Comparison of ENCODE assay signal across 10 cellular contexts in the genomic region with DNA sequence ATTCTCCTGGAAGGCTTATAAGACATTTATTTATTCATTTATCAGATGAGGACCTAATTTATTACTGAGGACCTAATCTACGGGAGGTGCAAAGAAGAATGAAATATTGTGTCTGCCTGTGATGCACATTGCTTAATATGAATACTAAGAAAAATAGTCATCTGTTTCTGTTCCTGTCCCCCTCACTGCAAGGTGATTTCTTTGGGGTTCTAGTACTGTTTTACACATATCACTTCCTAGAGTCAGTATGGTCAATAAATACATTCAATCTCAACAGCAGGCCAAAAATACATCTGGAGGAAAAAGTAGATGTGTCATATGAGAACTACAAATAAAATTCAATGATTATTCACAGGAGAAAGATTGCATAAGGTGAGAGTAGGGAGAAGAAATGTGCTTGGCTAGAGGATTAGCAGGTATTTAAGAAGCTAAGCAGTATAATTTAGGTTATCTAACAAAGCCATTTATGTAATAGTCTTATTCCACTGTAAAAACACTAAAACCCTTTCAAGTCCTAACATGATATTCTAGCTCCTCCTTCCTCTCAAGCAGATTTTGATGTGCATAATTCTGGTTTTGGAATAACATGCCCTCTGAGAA. TPM values are rescaled to one million over a fixed set of nuclear protein-coding genes. Genes with fewer than 3 reads are reported as not detected.
A peak's percentile ranks its signal among the peaks of the same experiment; 100 is the strongest.
DNase-seq lines count a peak whose midpoint lies in the region; ATAC-seq, FAIRE-seq and TF ChIP-seq lines count a peak whose summit lies in the region.
"Had no signal": no experiment of that assay in that cellular context is flagged by ENCODE, and none has a peak within 500 bp of the region (broad histone marks: within the 10 kb centered on the region; RNA-seq: fewer than 3 reads in every experiment).

No MANE protein-coding gene starts in this region.

- no peak for DNase-seq in GM12891 (ENCODE audit: insufficient read length, low spot score)
- DNase-seq in natural killer cell: no peak
- no peak for DNase-seq in H54 (ENCODE audit: insufficient read length, low spot score)
- no peak for DNase-seq in DMS114 treated with DMSO at 0.1 percent for 48 hours (lab: John Stamatoyannopoulos, UW; ENCODE audit: unreplicated experiment)
- DNase-seq: NCI-H2171 treated with DMSO at 0.1 percent for 48 hours, sigmoid colon had no signal

- peak overlapping the region; percentile 56 for H3K27ac Mint-ChIP-seq in activated T-helper 17 cell treated with anti-CD3 and anti-CD28 coated beads, Interleukin-2, amount 50 U/mL, for 72 hours
- H3K27ac Mint-ChIP-seq in natural killer cell: peak overlapping the region; percentile 13 to 55

- intact Hi-C loops in natural killer cell (cut with micrococcal nuclease): loop anchor here (5.0 kb wide), 1 partner anchor 44 kb away; the partner anchor contains the start of gene SAMSN1

- no peak for FAIRE-seq in GM12891 (lab: Jason Lieb, UNC)
- FAIRE-seq in H54 (lab: Jason Lieb, UNC): no peak
- FAIRE-seq: endothelial cell of umbilical vein had no signal

- peak; percentile 62 for ATAC-seq in HG02610 (IDR thresholded peaks at IDR 0.05; ENCODE audit: unreplicated experiment)
- peak; percentile 69 for ATAC-seq in activated T-helper 17 cell treated with anti-CD3 and anti-CD28 coated beads, Interleukin-2, amount 50 U/mL, for 72 hours (replicated peaks)
- no peak for ATAC-seq in natural killer cell
- ATAC-seq in HG03469 (IDR thresholded peaks at IDR 0.05; ENCODE audit: unreplicated experiment): no peak

- H3K9me3 Mint-ChIP-seq in activated T-helper 17 cell treated with anti-CD3 and anti-CD28 coated beads, Interleukin-2, amount 50 U/mL, for 72 hours: peaks cover 4% of the 10 kb centered on the region
- peaks cover 2% of the 10 kb centered on the region in 2 donors for H3K9me3 Mint-ChIP-seq in natural killer cell

- no peaks in the 10 kb centered on the region for H3K36me3 Mint-ChIP-seq in activated T-helper 17 cell treated with anti-CD3 and anti-CD28 coated beads, Interleukin-2, amount 50 U/mL, for 72 hours (ENCODE audit: low read depth)
- no peaks in the 10 kb centered on the region for H3K36me3 Mint-ChIP-seq in natural killer cell

- peak overlapping the region; percentile 46 for H3K4me3 Mint-ChIP-seq in activated T-helper 17 cell treated with anti-CD3 and anti-CD28 coated beads, Interleukin-2, amount 50 U/mL, for 72 hours
- no peak overlapping the region for H3K4me3 Mint-ChIP-seq in natural killer cell

- TF ChIP-seq CTCF in natural killer cell (IDR thresholded peaks at IDR 0.05): no peak

- H3K4me1 Mint-ChIP-seq in activated T-helper 17 cell treated with anti-CD3 and anti-CD28 coated beads, Interleukin-2, amount 50 U/mL, for 72 hours: peaks cover 10% of the 10 kb centered on the region
- H3K4me1 Mint-ChIP-seq in natural killer cell: peaks cover 15 to 16% of the 10 kb centered on the region in 2 donors

- TF ChIP-seq POLR2A in GM12891 (IDR thresholded peaks at IDR 0.05; ENCODE audit: low read depth, low read length): no peak
- TF ChIP-seq POLR2A in H54 (IDR thresholded peaks at IDR 0.05; ENCODE audit: low read depth, low read length): no peak

- H3K27me3 Mint-ChIP-seq in activated T-helper 17 cell treated with anti-CD3 and anti-CD28 coated beads, Interleukin-2, amount 50 U/mL, for 72 hours: no peaks in the 10 kb centered on the region
- H3K27me3 Mint-ChIP-seq in natural killer cell (ENCODE audit: low read depth in 2 of 2): no peaks in the 10 kb centered on the region

TF ChIP-seq in GM12891, 5 proteins besides CTCF, POLR2A, EP300 and RAD21:
- no peak for TF ChIP-seq POLR2AphosphoS5 (IDR thresholded peaks at IDR 0.05; ENCODE audit: low read depth, low read length)
- no peak for TF ChIP-seq TAF1 (IDR thresholded peaks at IDR 0.05; ENCODE audit: low read depth, low read length)
- peak; percentile 65 for TF ChIP-seq SPI1 (IDR thresholded peaks at IDR 0.05; ENCODE audit: low read depth, low read length)
- TF ChIP-seq POU2F2 (IDR thresholded peaks at IDR 0.05; ENCODE audit: low read depth, low read length): no peak
- TF ChIP-seq PAX5 (IDR thresholded peaks at IDR 0.05; ENCODE audit: insufficient read depth, low read length, severe bottlenecking): no peak

RNA-seq across cellular contexts. Expression of gene SAMSN1, which starts 45.3 kb away (rescaled TPM):
- 61.8 TPM for polyA plus RNA-seq in GM12891 (2012; ENCODE audit: low read depth, missing spikeins)
- 10 to 100 TPM; 76.9 to 93.3 TPM for total RNA-seq in activated T-helper 17 cell treated with anti-CD3 and anti-CD28 coated beads, Interleukin-2, amount 50 U/mL, for 72 hours
- total RNA-seq in natural killer cell: 100 to 1,000 TPM in 1 of 3 donors, 10 to 100 TPM in 2; 17.7 to 101 (median 18.2) TPM

Comparison
In these comparisons a context has a peak if more than half of its experiments do, and no peak if none do; other contexts are left out.
1. ATAC-seq: peak in HG02610 (single experiment) and activated T-helper 17 cell treated with anti-CD3 and anti-CD28 coated beads, Interleukin-2, amount 50 U/mL, for 72 hours (single experiment); none in natural killer cell (0 of 3) and HG03469 (single experiment).